12 cellular contexts compared by ENCODE assay signal in the genomic region with DNA sequence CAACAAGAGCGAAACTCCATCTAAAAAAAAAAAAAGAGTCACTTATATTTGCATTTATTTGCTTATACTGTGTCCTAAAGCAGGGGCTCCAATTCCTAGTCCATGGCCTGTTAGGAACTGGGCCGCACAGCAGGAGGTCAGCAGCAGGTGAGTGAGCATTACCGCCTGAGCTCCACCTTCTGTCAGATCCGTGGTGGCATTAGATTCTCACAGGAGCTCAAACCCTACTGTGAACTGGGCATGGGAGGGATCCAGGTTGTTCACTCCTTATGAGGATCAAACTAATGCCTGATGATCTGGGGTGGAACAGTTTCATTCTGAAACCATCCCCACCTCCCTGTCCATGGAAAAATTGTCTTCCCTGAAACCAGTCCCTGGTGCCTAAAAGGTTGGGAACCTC. TPM values are rescaled to one million over a fixed set of nuclear protein-coding genes. Genes with fewer than 3 reads are reported as not detected.
A peak's percentile ranks its signal among the peaks of the same experiment; 100 is the strongest.
DNase-seq lines count a peak whose midpoint lies in the region; ATAC-seq and TF ChIP-seq lines count a peak whose summit lies in the region.
"Had no signal": no experiment of that assay in that cellular context is flagged by ENCODE, and none has a peak within 500 bp of the region (broad histone marks: within the 10 kb centered on the region; RNA-seq: fewer than 3 reads in every experiment).

No MANE protein-coding gene starts in this region.

- TF ChIP-seq POLR2A in testis (IDR thresholded peaks at IDR 0.05) (no peak), erythroblast (IDR thresholded peaks at IDR 0.05; ENCODE audit: low read length) (no peak)

- peak; percentile 15 for ATAC-seq in HG02642 (IDR thresholded peaks at IDR 0.05; ENCODE audit: poor library complexity, unreplicated experiment)
- ATAC-seq in lower lobe of right lung, result no peak
- no peak for ATAC-seq in HG03342 (IDR thresholded peaks at IDR 0.05; ENCODE audit: unreplicated experiment)

- DNase-seq in ascending aorta (ENCODE audit: low spot score in 2 of 2), result no peak
- no peak for DNase-seq in lower lobe of right lung
- no peak for DNase-seq in testis
- no peak for DNase-seq in middle frontal gyrus (ENCODE audit: extremely low spot score, low spot score)
- DNase-seq in erythroblast (lab: John Stamatoyannopoulos, UW), result no peak
- DNase-seq in T-helper 2 cell treated with Interferon-gamma antibody and Interleukin-4, amounts not matched to agents 5 μg/mL and 100 μg/mL, for 36 hours (ENCODE audit: low spot score), result no peak
- DNase-seq: activated CD8-positive, alpha-beta memory T cell treated with anti-CD3 and anti-CD28 coated beads, Interleukin-2, amount 50 U/mL, for 48 hours; Calu3; H9; occipital lobe had no signal

- H3K27ac ChIP-seq in ascending aorta (peak overlapping the region; percentile 96 to 97), lower lobe of right lung (peak overlapping the region; percentile 73), testis (peak overlapping the region; percentile 36 to 84)

- TF ChIP-seq CTCF in ascending aorta (IDR thresholded peaks at IDR 0.05) (no peak), lower lobe of right lung (IDR thresholded peaks at IDR 0.05) (no peak), testis (IDR thresholded peaks at IDR 0.05) (no peak)

- H3K27ac Mint-ChIP-seq in T-helper 2 cell treated with Interferon-gamma antibody and Interleukin-4, amounts not matched to agents 5 μg/mL and 100 μg/mL, for 36 hours, result no peak overlapping the region

- H3K36me3 ChIP-seq in ascending aorta (peaks cover 2% of the 10 kb centered on the region in 2 donors), lower lobe of right lung (no peaks in the 10 kb centered on the region), testis (ENCODE audit: low read depth, missing control alignments) (no peaks in the 10 kb centered on the region)

- peaks cover 5% of the 10 kb centered on the region for H3K4me1 Mint-ChIP-seq in T-helper 2 cell treated with Interferon-gamma antibody and Interleukin-4, amounts not matched to agents 5 μg/mL and 100 μg/mL, for 36 hours (ENCODE audit: low read depth)

- WGBS in testis, 2 donors, result 91 to 92% methylated on average over 4 of the region's 4 CpGs

- H3K4me1 ChIP-seq in ascending aorta, result peaks cover 43 to 71% of the 10 kb centered on the region in 2 donors
- H3K4me1 ChIP-seq in lower lobe of right lung, result peaks cover 61% of the 10 kb centered on the region
- H3K4me1 ChIP-seq in testis, result peaks cover 40% of the 10 kb centered on the region

- peaks cover 10% of the 10 kb centered on the region for H3K27me3 Mint-ChIP-seq in T-helper 2 cell treated with Interferon-gamma antibody and Interleukin-4, amounts not matched to agents 5 μg/mL and 100 μg/mL, for 36 hours (ENCODE audit: low read depth)

- H3K27me3 ChIP-seq in ascending aorta, result no peaks in the 10 kb centered on the region
- no peaks in the 10 kb centered on the region for H3K27me3 ChIP-seq in lower lobe of right lung (ENCODE audit: low read depth)
- H3K27me3 ChIP-seq in testis, result no peaks in the 10 kb centered on the region

- H3K4me3 Mint-ChIP-seq in T-helper 2 cell treated with Interferon-gamma antibody and Interleukin-4, amounts not matched to agents 5 μg/mL and 100 μg/mL, for 36 hours, result no peak overlapping the region
- H3K4me3 Mint-ChIP-seq: H9 had no signal

- H3K9me3 ChIP-seq in ascending aorta, result no peaks in the 10 kb centered on the region
- H3K9me3 ChIP-seq in lower lobe of right lung, result no peaks in the 10 kb centered on the region
- H3K9me3 ChIP-seq in testis, result no peaks in the 10 kb centered on the region

- intact Hi-C loops in ascending aorta (cut with DNase I) (loop anchor here (2.0 kb wide), 3 partner anchors 16 to 44 kb away; a partner anchor contains a TSS), lower lobe of right lung (cut with DNase I) (no loop called here), testis (cut with DNase I; ENCODE audit: low total_unique reads) (no loop called here)

- H3K4me3 ChIP-seq in ascending aorta (no peak overlapping the region), lower lobe of right lung (no peak overlapping the region), testis (no peak overlapping the region)

- H3K36me3 Mint-ChIP-seq in T-helper 2 cell treated with Interferon-gamma antibody and Interleukin-4, amounts not matched to agents 5 μg/mL and 100 μg/mL, for 36 hours (ENCODE audit: low read depth), result no peaks in the 10 kb centered on the region

- H3K9me3 Mint-ChIP-seq in T-helper 2 cell treated with Interferon-gamma antibody and Interleukin-4, amounts not matched to agents 5 μg/mL and 100 μg/mL, for 36 hours, result no peaks in the 10 kb centered on the region
- H3K9me3 Mint-ChIP-seq: H9 had no signal

RNA-seq across cellular contexts. Expression of a gene that starts 24.9 kb away (rescaled TPM):
- total RNA-seq in ascending aorta, result 71.3 TPM
- 10.5 TPM for total RNA-seq in lower lobe of right lung
- 10 to 100 TPM in 1 of 2 donors, 1 to 10 TPM in 1; 6.9 to 10.3 TPM for total RNA-seq in testis
- 7.6 TPM for polyA plus RNA-seq in testis (ENCODE audit: insufficient read depth, low read depth, low replicate concordance)
- total RNA-seq: H9 had no signal

RNA-seq across cellular contexts. Expression of a gene that starts 45.2 kb away (rescaled TPM):
- 1.2 TPM for total RNA-seq in ascending aorta
- 13.0 TPM for total RNA-seq in lower lobe of right lung
- 10 to 100 TPM; 23.2 to 37.7 TPM for total RNA-seq in testis
- 22.9 TPM for polyA plus RNA-seq in testis (ENCODE audit: insufficient read depth, low read depth, low replicate concordance)
